ENCODE assay signal across 18 cellular contexts in genomic region chr6:65123516-65123915, GRCh38.
"Had no signal": no experiment of that assay in that cellular context is flagged by ENCODE, and none has a peak within 500 bp of the region (broad histone marks: within the 10 kb centered on the region; RNA-seq: fewer than 3 reads in every experiment).

No MANE protein-coding gene starts in this region.

- H3K4me3 ChIP-seq: esophagus muscularis mucosa, mucosa of descending colon, testis, tibial nerve, upper lobe of right lung had no signal

- DNase-seq: effector memory CD8-positive, alpha-beta T cell; foreskin keratinocyte; immature natural killer cell; kidney; left cardiac atrium; mucosa of descending colon; naive thymus-derived CD8-positive, alpha-beta T cell; small intestine; stimulated activated CD4-positive, alpha-beta T cell treated with anti-CD3 and anti-CD28 coated beads, Interleukin-4, amount 100 ng/mL, for 1 hour; testis; upper lobe of right lung had no signal

- H3K27me3 Mint-ChIP-seq: dendritic cell treated with granulocyte-macrophage colony-stimulating factor and Interleukin-4, amounts not matched to agents 40 ng/mL and 50 ng/mL, for 4 days; effector memory CD8-positive, alpha-beta T cell; naive thymus-derived CD8-positive, alpha-beta T cell; stimulated activated memory B cell treated with anti-CD40 and anti-IgM and Interleukin-4, amounts not matched to agents 10 μg/mL and 1 μg/mL and 100 μg/mL, for 72 hours; stimulated activated naive CD8-positive, alpha-beta T cell treated with anti-CD3 and anti-CD28 coated beads, Interleukin-15, Interleukin-2, amounts not matched to agents 100 ng/mL and 50 ng/mL, for 24 hours had no signal

- H3K27me3 ChIP-seq: esophagus muscularis mucosa, foreskin keratinocyte, testis, tibial nerve, upper lobe of right lung had no signal

- H3K4me1 ChIP-seq: esophagus muscularis mucosa, foreskin keratinocyte, testis, tibial nerve, upper lobe of right lung had no signal

- H3K9me3 ChIP-seq: esophagus muscularis mucosa, mucosa of descending colon, testis, tibial nerve, upper lobe of right lung had no signal

- H3K4me1 Mint-ChIP-seq: immature natural killer cell; naive thymus-derived CD8-positive, alpha-beta T cell; stimulated activated memory B cell treated with anti-CD40 and anti-IgM and Interleukin-4, amounts not matched to agents 10 μg/mL and 1 μg/mL and 100 μg/mL, for 72 hours had no signal

- H3K4me3 Mint-ChIP-seq: dendritic cell treated with granulocyte-macrophage colony-stimulating factor and Interleukin-4, amounts not matched to agents 40 ng/mL and 50 ng/mL, for 4 days; effector memory CD8-positive, alpha-beta T cell; immature natural killer cell; naive thymus-derived CD8-positive, alpha-beta T cell; neural crest cell; stimulated activated memory B cell treated with anti-CD40 and anti-IgM and Interleukin-4, amounts not matched to agents 10 μg/mL and 1 μg/mL and 100 μg/mL, for 72 hours; stimulated activated naive CD8-positive, alpha-beta T cell treated with anti-CD3 and anti-CD28 coated beads, Interleukin-15, Interleukin-2, amounts not matched to agents 100 ng/mL and 50 ng/mL, for 24 hours had no signal

- ATAC-seq: effector memory CD8-positive, alpha-beta T cell; foreskin keratinocyte; left cardiac atrium; mucosa of descending colon; naive thymus-derived CD8-positive, alpha-beta T cell; stimulated activated memory B cell treated with anti-CD40 and anti-IgM and Interleukin-4, amounts not matched to agents 10 μg/mL and 1 μg/mL and 100 μg/mL, for 72 hours; upper lobe of right lung had no signal

- H3K36me3 Mint-ChIP-seq: immature natural killer cell; naive thymus-derived CD8-positive, alpha-beta T cell; stimulated activated memory B cell treated with anti-CD40 and anti-IgM and Interleukin-4, amounts not matched to agents 10 μg/mL and 1 μg/mL and 100 μg/mL, for 72 hours had no signal

- H3K27ac Mint-ChIP-seq: dendritic cell treated with granulocyte-macrophage colony-stimulating factor and Interleukin-4, amounts not matched to agents 40 ng/mL and 50 ng/mL, for 4 days; effector memory CD8-positive, alpha-beta T cell; immature natural killer cell; naive thymus-derived CD8-positive, alpha-beta T cell; stimulated activated memory B cell treated with anti-CD40 and anti-IgM and Interleukin-4, amounts not matched to agents 10 μg/mL and 1 μg/mL and 100 μg/mL, for 72 hours; stimulated activated naive CD8-positive, alpha-beta T cell treated with anti-CD3 and anti-CD28 coated beads, Interleukin-15, Interleukin-2, amounts not matched to agents 100 ng/mL and 50 ng/mL, for 24 hours had no signal

- H3K36me3 ChIP-seq: esophagus muscularis mucosa, tibial nerve, upper lobe of right lung had no signal

- H3K27ac ChIP-seq: epithelial cell of prostate, esophagus muscularis mucosa, foreskin keratinocyte, testis, tibial nerve, upper lobe of right lung had no signal
